Comparison of ENCODE assay signal across 8 cellular contexts in genomic region chr1:19665044-19665455, GRCh38. TPM values are rescaled to one million over a fixed set of nuclear protein-coding genes. Genes with fewer than 3 reads are reported as not detected.
DNase-seq lines count a peak whose midpoint lies in the region; ATAC-seq lines count a peak whose summit lies in the region.

No MANE protein-coding gene starts in this region.

- peaks cover 21% of the 10 kb centered on the region for H3K27me3 ChIP-seq in iPS DF 6.9 (ENCODE audit: control insufficient read depth, insufficient read depth, low read length)

- ATAC-seq in activated T-cell treated with anti-CD3 and anti-CD28 coated beads, Interleukin-2, amount 50 U/mL, for 72 hours (replicated peaks in 1 of 2) = peak; percentile 3 to 8
- ATAC-seq in T-cell (replicated peaks in 1 of 4) = peak in 2 of 4 experiments; percentile 7 to 11
- ATAC-seq in stimulated activated naive B cell treated with anti-CD40 and anti-IgM and Interleukin-4, amounts not matched to agents 10 μg/mL and 1 μg/mL and 100 μg/mL, for 72 hours (replicated peaks) = peak in 1 of 2 donors; percentile 6
- no peak for ATAC-seq in GM18498 (IDR thresholded peaks at IDR 0.05; ENCODE audit: unreplicated experiment)
- no peak for ATAC-seq in HG02642 (IDR thresholded peaks at IDR 0.05; ENCODE audit: poor library complexity, unreplicated experiment)
- no peak for ATAC-seq in HG03378 (IDR thresholded peaks at IDR 0.05; ENCODE audit: unreplicated experiment)

- CTCF ChIA-PET in T-cell (lab: Charles Lee) = no interaction called here

- H3K9me3 Mint-ChIP-seq in activated T-cell treated with anti-CD3 and anti-CD28 coated beads, Interleukin-2, amount 50 U/mL, for 72 hours = no peaks in the 10 kb centered on the region
- no peaks in the 10 kb centered on the region for H3K9me3 Mint-ChIP-seq in T-cell
- no peaks in the 10 kb centered on the region for H3K9me3 Mint-ChIP-seq in stimulated activated naive B cell treated with anti-CD40 and anti-IgM and Interleukin-4, amounts not matched to agents 10 μg/mL and 1 μg/mL and 100 μg/mL, for 72 hours

- no CpG with 5 or more reads among the region's 44 CpGs for WGBS in iPS DF 6.9 (ENCODE audit: insufficient coverage, insufficient read length)

- H3K27me3 Mint-ChIP-seq in activated T-cell treated with anti-CD3 and anti-CD28 coated beads, Interleukin-2, amount 50 U/mL, for 72 hours (ENCODE audit: low read depth) = peaks cover 40% of the 10 kb centered on the region
- H3K27me3 Mint-ChIP-seq in T-cell = peaks cover 11 to 21% of the 10 kb centered on the region in 2 donors
- peaks cover 55 to 66% of the 10 kb centered on the region in 2 donors for H3K27me3 Mint-ChIP-seq in stimulated activated naive B cell treated with anti-CD40 and anti-IgM and Interleukin-4, amounts not matched to agents 10 μg/mL and 1 μg/mL and 100 μg/mL, for 72 hours

- no peaks in the 10 kb centered on the region for H3K9me3 ChIP-seq in iPS DF 6.9 (ENCODE audit: control insufficient read depth, insufficient read depth, low read length)

- H3K4me3 ChIP-seq in iPS DF 6.9 (ENCODE audit: low read length) = peak overlapping the region; percentile 51

- no peak overlapping the region for H3K27ac Mint-ChIP-seq in activated T-cell treated with anti-CD3 and anti-CD28 coated beads, Interleukin-2, amount 50 U/mL, for 72 hours
- no peak overlapping the region for H3K27ac Mint-ChIP-seq in T-cell
- no peak overlapping the region for H3K27ac Mint-ChIP-seq in stimulated activated naive B cell treated with anti-CD40 and anti-IgM and Interleukin-4, amounts not matched to agents 10 μg/mL and 1 μg/mL and 100 μg/mL, for 72 hours

- peak overlapping the region; percentile 62 to 85 for H3K4me3 Mint-ChIP-seq in activated T-cell treated with anti-CD3 and anti-CD28 coated beads, Interleukin-2, amount 50 U/mL, for 72 hours
- peak overlapping the region; percentile 50 to 79 (median 75) for H3K4me3 Mint-ChIP-seq in T-cell
- peak overlapping the region; percentile 67 to 73 for H3K4me3 Mint-ChIP-seq in stimulated activated naive B cell treated with anti-CD40 and anti-IgM and Interleukin-4, amounts not matched to agents 10 μg/mL and 1 μg/mL and 100 μg/mL, for 72 hours

- no peak for DNase-seq in activated T-cell treated with anti-CD3 and anti-CD28 coated beads, Interleukin-2, amount 50 U/mL, for 72 hours
- DNase-seq in activated T-cell treated with anti-CD3 and anti-CD28 coated beads, Interleukin-2, amount 50 U/mL, for 1 hour = no peak
- DNase-seq in T-cell = no peak
- no peak for DNase-seq in iPS DF 6.9 (ENCODE audit: low read depth, low spot score)
- no peak for DNase-seq in stimulated activated naive B cell treated with anti-CD40 and anti-IgM and Interleukin-4, amounts not matched to agents 10 μg/mL and 1 μg/mL and 100 μg/mL, for 72 hours

- no peaks in the 10 kb centered on the region for H3K36me3 ChIP-seq in iPS DF 6.9 (ENCODE audit: control insufficient read depth, insufficient read depth, low read length)

- H3K36me3 Mint-ChIP-seq in activated T-cell treated with anti-CD3 and anti-CD28 coated beads, Interleukin-2, amount 50 U/mL, for 72 hours (ENCODE audit: insufficient read depth in 2 of 2) = peaks cover 0 to 2% of the 10 kb centered on the region in 2 donors
- H3K36me3 Mint-ChIP-seq in T-cell = no peaks in the 10 kb centered on the region
- no peaks in the 10 kb centered on the region for H3K36me3 Mint-ChIP-seq in stimulated activated naive B cell treated with anti-CD40 and anti-IgM and Interleukin-4, amounts not matched to agents 10 μg/mL and 1 μg/mL and 100 μg/mL, for 72 hours

- H3K4me1 ChIP-seq in iPS DF 6.9 (ENCODE audit: control insufficient read depth, insufficient read depth, low read length) = no peaks in the 10 kb centered on the region; the same call in 1 of the 2 replicates

- POLR2A ChIA-PET in T-cell (lab: Charles Lee) = interaction anchor here in 1 of 2 donors (0.6 kb wide), 1 partner anchor 1122 kb away, joined by 4 read pairs; no protein-coding TSS in a partner anchor

- H3K27ac ChIP-seq in iPS DF 6.9 (ENCODE audit: low read length) = no peak overlapping the region

- no peaks in the 10 kb centered on the region for H3K4me1 Mint-ChIP-seq in activated T-cell treated with anti-CD3 and anti-CD28 coated beads, Interleukin-2, amount 50 U/mL, for 72 hours (ENCODE audit: low read depth)
- peaks cover 17 to 35% (median 25%) of the 10 kb centered on the region in 3 donors for H3K4me1 Mint-ChIP-seq in T-cell
- peaks cover 4 to 6% of the 10 kb centered on the region in 2 donors for H3K4me1 Mint-ChIP-seq in stimulated activated naive B cell treated with anti-CD40 and anti-IgM and Interleukin-4, amounts not matched to agents 10 μg/mL and 1 μg/mL and 100 μg/mL, for 72 hours

RNA-seq across cellular contexts. Expression of gene HTR6, which starts 0.4 kb away (rescaled TPM):
- total RNA-seq in activated T-cell treated with anti-CD3 and anti-CD28 coated beads, Interleukin-2, amount 50 U/mL, for 72 hours = under 1 TPM; 0.32 to 0.55 TPM
- under 1 TPM; 0.16 to 0.90 (median 0.19) TPM for total RNA-seq in T-cell

RNA-seq across cellular contexts. Expression of gene NBL1, which starts 20.9 kb away (rescaled TPM):
- 10 to 100 TPM; 22.4 to 51.9 TPM for total RNA-seq in activated T-cell treated with anti-CD3 and anti-CD28 coated beads, Interleukin-2, amount 50 U/mL, for 72 hours
- total RNA-seq in T-cell = 10 to 100 TPM; 11.4 to 38.1 (median 13.7) TPM

Comparison
In these comparisons a context has a peak if more than half of its experiments do, and no peak if none do; other contexts are left out.
1. ATAC-seq: peak in activated T-cell treated with anti-CD3 and anti-CD28 coated beads, Interleukin-2, amount 50 U/mL, for 72 hours (2 of 2); none in GM18498 (single experiment), HG02642 (single experiment) and HG03378 (single experiment).
2. Peak in every context shown above with its lines, with median percentiles within 50 percentile points of each other: H3K4me3 Mint-ChIP-seq.